Comparison of ENCODE assay signal across 10 cellular contexts in the genomic region with DNA sequence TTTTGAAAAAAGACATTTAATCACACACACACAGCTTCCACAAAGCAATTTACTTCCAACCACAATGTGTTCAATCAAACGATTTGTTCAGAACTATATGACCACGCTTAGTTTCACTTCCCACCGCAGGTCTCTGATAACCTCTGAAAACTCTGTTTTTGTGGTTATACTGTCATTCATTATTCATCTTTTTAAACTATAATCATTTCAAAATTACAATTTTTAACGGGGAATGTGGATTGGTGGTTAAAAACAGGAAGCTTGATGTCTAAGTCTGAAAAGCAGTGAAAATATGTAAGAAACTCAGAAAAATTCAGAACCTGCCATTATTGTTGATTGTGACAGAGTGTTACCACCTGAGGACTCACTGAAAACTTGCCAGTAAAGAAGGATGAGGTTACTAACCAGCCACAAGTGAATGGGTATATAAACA. TPM values are rescaled to one million over a fixed set of nuclear protein-coding genes. Genes with fewer than 3 reads are reported as not detected.
DNase-seq lines count a peak whose midpoint lies in the region; ATAC-seq and TF ChIP-seq lines count a peak whose summit lies in the region.
"Had no signal": no experiment of that assay in that cellular context is flagged by ENCODE, and none has a peak within 500 bp of the region (broad histone marks: within the 10 kb centered on the region; RNA-seq: fewer than 3 reads in every experiment).

No MANE protein-coding gene starts in this region.

- peaks cover 25% of the 10 kb centered on the region for H3K4me1 Mint-ChIP-seq in activated CD4-positive, alpha-beta memory T cell treated with anti-CD3 and anti-CD28 coated beads, Interleukin-2, amount 10 ng/mL, durations not matched to agents 7 days and 5 days

- no peaks in the 10 kb centered on the region for H3K9me3 Mint-ChIP-seq in activated CD4-positive, alpha-beta memory T cell treated with anti-CD3 and anti-CD28 coated beads, Interleukin-2, amount 10 ng/mL, durations not matched to agents 7 days and 5 days

- peak overlapping the region; percentile 3 for H3K27ac Mint-ChIP-seq in activated CD4-positive, alpha-beta memory T cell treated with anti-CD3 and anti-CD28 coated beads, Interleukin-2, amount 10 ng/mL, durations not matched to agents 7 days and 5 days

- POLR2A ChIA-PET in activated CD4-positive, alpha-beta memory T cell treated with anti-CD3 and anti-CD28 coated beads, Interleukin-2, amount 10 ng/mL, durations not matched to agents 7 days and 5 days (lab: Charles Lee) = interaction anchor here (0.9 kb wide), 1 partner anchor 311 kb away, joined by 3 read pairs; no protein-coding TSS in a partner anchor

- no peaks in the 10 kb centered on the region for H3K36me3 Mint-ChIP-seq in activated CD4-positive, alpha-beta memory T cell treated with anti-CD3 and anti-CD28 coated beads, Interleukin-2, amount 10 ng/mL, durations not matched to agents 7 days and 5 days (ENCODE audit: low read depth)

- CTCF ChIA-PET in activated CD4-positive, alpha-beta memory T cell treated with anti-CD3 and anti-CD28 coated beads, Interleukin-2, amount 10 ng/mL, durations not matched to agents 7 days and 5 days (lab: Charles Lee) = interaction anchor here (1.1 kb wide), 1 partner anchor 11 kb away, joined by 5 read pairs; no protein-coding TSS in a partner anchor

- peak; percentile 80 for ATAC-seq in GM19351 (IDR thresholded peaks at IDR 0.05; ENCODE audit: unreplicated experiment)
- peak; percentile 54 for ATAC-seq in HG03439 (IDR thresholded peaks at IDR 0.05; ENCODE audit: unreplicated experiment)

- H3K4me3 Mint-ChIP-seq in activated CD4-positive, alpha-beta memory T cell treated with anti-CD3 and anti-CD28 coated beads, Interleukin-2, amount 10 ng/mL, durations not matched to agents 7 days and 5 days = no peak overlapping the region

- in situ Hi-C loops in GM13976 (cut with MboI; ENCODE audit: low sequenced_read_pairs, unreplicated experiment) = no loop called here

- peak; percentile 68 for DNase-seq in activated CD4-positive, alpha-beta memory T cell treated with anti-CD3 and anti-CD28 coated beads, Interleukin-2, amount 10 ng/mL, durations not matched to agents 7 days and 5 days
- DNase-seq in stimulated activated CD4-positive, alpha-beta T cell treated with anti-CD3 and anti-CD28 coated beads, Interleukin-2, amount 100 ng/mL, for 48 hours = peak; percentile 54 to 66
- DNase-seq in GM13976 (ENCODE audit: low spot score) (no peak), superior temporal gyrus (ENCODE audit: extremely low spot score) (no peak), AG20443 (ENCODE audit: low spot score) (no peak)
- DNase-seq in effector CD4-positive, alpha-beta T cell = no peak
- DNase-seq: IMR-90 had no signal

- no peak for TF ChIP-seq CTCF in GM13976 (IDR thresholded peaks at IDR 0.05; ENCODE audit: borderline replicate concordance, control extremely low read depth, extremely low read depth, insufficient read depth, missing control alignments)

- H3K27me3 Mint-ChIP-seq in activated CD4-positive, alpha-beta memory T cell treated with anti-CD3 and anti-CD28 coated beads, Interleukin-2, amount 10 ng/mL, durations not matched to agents 7 days and 5 days = peaks cover 77% of the 10 kb centered on the region

RNA-seq across cellular contexts. Expression of a gene that starts 12.7 kb away (rescaled TPM):
- not detected for total RNA-seq in activated CD4-positive, alpha-beta memory T cell treated with anti-CD3 and anti-CD28 coated beads, Interleukin-2, amount 10 ng/mL, durations not matched to agents 7 days and 5 days
- total RNA-seq: IMR-90, thoracic aorta had no signal

RNA-seq across cellular contexts. Expression of a gene that starts 39.9 kb away (rescaled TPM):
- not detected for total RNA-seq in activated CD4-positive, alpha-beta memory T cell treated with anti-CD3 and anti-CD28 coated beads, Interleukin-2, amount 10 ng/mL, durations not matched to agents 7 days and 5 days
- total RNA-seq: thoracic aorta had no signal

Comparison
In these comparisons a context has a peak if more than half of its experiments do, and no peak if none do; other contexts are left out.
1. DNase-seq: peak in activated CD4-positive, alpha-beta memory T cell treated with anti-CD3 and anti-CD28 coated beads, Interleukin-2, amount 10 ng/mL, durations not matched to agents 7 days and 5 days (single experiment) and stimulated activated CD4-positive, alpha-beta T cell treated with anti-CD3 and anti-CD28 coated beads, Interleukin-2, amount 100 ng/mL, for 48 hours (2 of 2); none in GM13976 (single experiment), effector CD4-positive, alpha-beta T cell (single experiment), superior temporal gyrus (single experiment) and AG20443 (single experiment).